Comparison of ENCODE assay signal across 8 cellular contexts in the genomic region with DNA sequence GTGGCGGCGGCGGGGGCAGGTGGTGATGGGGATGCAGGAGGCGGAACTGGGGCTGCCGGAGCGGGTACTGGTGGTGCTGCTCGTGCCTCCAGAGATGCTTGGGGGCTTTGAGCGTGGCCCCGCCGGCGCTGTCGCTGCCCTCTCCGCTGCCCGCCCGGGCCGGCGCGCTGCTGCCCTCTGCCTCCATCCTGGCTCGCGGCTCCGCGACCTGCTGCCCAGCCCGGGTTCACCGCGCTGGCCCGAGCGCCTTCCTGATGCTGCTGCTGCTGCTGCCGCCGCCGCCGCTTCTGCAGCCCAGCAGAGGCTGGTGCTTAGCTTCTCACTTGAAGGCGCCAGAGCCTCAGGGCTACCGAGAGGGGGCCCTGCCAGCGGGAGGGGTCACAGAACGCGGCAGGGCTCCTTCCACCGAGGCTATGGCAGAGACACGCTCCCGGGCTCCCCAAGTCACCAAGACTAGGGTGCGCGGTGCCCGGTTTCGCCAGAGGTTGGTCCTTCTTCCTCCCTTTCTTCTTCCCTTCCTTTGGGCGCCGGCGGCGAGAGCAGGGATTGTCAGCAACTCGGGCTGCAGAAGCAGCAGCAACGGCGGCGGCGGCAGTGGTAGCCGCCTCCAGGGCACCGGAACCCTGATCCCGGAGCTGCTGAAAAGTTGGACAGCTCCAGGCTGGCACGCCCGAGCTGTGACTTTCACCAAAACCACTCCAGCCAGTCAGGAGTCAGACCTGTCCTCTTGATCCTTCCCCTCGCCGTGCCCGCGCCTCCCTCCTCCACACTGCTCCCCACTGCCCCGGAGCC. TPM values are rescaled to one million over a fixed set of nuclear protein-coding genes. Genes with fewer than 3 reads are reported as not detected.
DNase-seq lines count a peak whose midpoint lies in the region; ATAC-seq and TF ChIP-seq lines count a peak whose summit lies in the region.

TSS of gene PDE4D (minus strand) at position 291 of the 792 bp plus-strand sequence.

- H3K4me1 Mint-ChIP-seq in activated naive CD8-positive, alpha-beta T cell treated with anti-CD3 and anti-CD28 coated beads for 36 hours, result peaks cover 4% of the 10 kb centered on the region
- H3K4me1 Mint-ChIP-seq in osteocyte (ENCODE audit: unreplicated experiment), result peaks cover 9% of the 10 kb centered on the region

- H3K27me3 Mint-ChIP-seq in activated naive CD8-positive, alpha-beta T cell treated with anti-CD3 and anti-CD28 coated beads for 36 hours, result peaks cover 62% of the 10 kb centered on the region
- peaks cover 64% of the 10 kb centered on the region for H3K27me3 Mint-ChIP-seq in osteocyte (ENCODE audit: unreplicated experiment)

- no peaks in the 10 kb centered on the region for H3K36me3 Mint-ChIP-seq in activated naive CD8-positive, alpha-beta T cell treated with anti-CD3 and anti-CD28 coated beads for 36 hours
- no peaks in the 10 kb centered on the region for H3K36me3 Mint-ChIP-seq in osteocyte (ENCODE audit: unreplicated experiment)

- peak; percentile 77 for DNase-seq in Daoy (ENCODE audit: low read depth)
- DNase-seq in HuH-7 (ENCODE audit: low spot score), result peak; percentile 23
- peak; percentile 3 for DNase-seq in activated naive CD8-positive, alpha-beta T cell treated with anti-CD3 and anti-CD28 coated beads for 36 hours
- peak; percentile 70 for DNase-seq in Right ventricle myocardium superior
- peak; percentile 92 for DNase-seq in osteocyte (ENCODE audit: extremely low spot score, unreplicated experiment)
- no peak for DNase-seq in SW 1271 (lab: John Stamatoyannopoulos, UW)
- DNase-seq in inferior parietal cortex (ENCODE audit: extremely low spot score), result no peak

- no peak within 1 kb of the TSS for H3K27ac Mint-ChIP-seq in activated naive CD8-positive, alpha-beta T cell treated with anti-CD3 and anti-CD28 coated beads for 36 hours
- peak within 1 kb of the TSS; percentile 27 for H3K27ac Mint-ChIP-seq in osteocyte (ENCODE audit: unreplicated experiment)

- TF ChIP-seq CTCF in osteocyte (IDR thresholded peaks at IDR 0.05), result no peak

- peak; percentile 68 for ATAC-seq in Right ventricle myocardium superior (ENCODE audit: poor library complexity)
- no peak for ATAC-seq in HG03378 (IDR thresholded peaks at IDR 0.05; ENCODE audit: unreplicated experiment)

- intact Hi-C loops in Right ventricle myocardium superior (cut with DNase I), result no loop called here

- H3K9me3 Mint-ChIP-seq in activated naive CD8-positive, alpha-beta T cell treated with anti-CD3 and anti-CD28 coated beads for 36 hours, result no peaks in the 10 kb centered on the region
- H3K9me3 Mint-ChIP-seq in osteocyte (ENCODE audit: unreplicated experiment), result no peaks in the 10 kb centered on the region

- H3K4me3 Mint-ChIP-seq in activated naive CD8-positive, alpha-beta T cell treated with anti-CD3 and anti-CD28 coated beads for 36 hours, result no peak within 1 kb of the TSS
- H3K4me3 Mint-ChIP-seq in osteocyte (ENCODE audit: unreplicated experiment), result peak within 1 kb of the TSS; percentile 73

RNA-seq across cellular contexts. Expression of gene PDE4D, which starts in this region (rescaled TPM):
- 23.1 and 29.6 TPM in 2 replicates for total RNA-seq in Daoy (2014; rRNA removed; shearing (Covaris generic))
- total RNA-seq in activated naive CD8-positive, alpha-beta T cell treated with anti-CD3 and anti-CD28 coated beads for 36 hours, result 10 to 100 TPM; 40.7 TPM
- total RNA-seq in Right ventricle myocardium superior (30.2 TPM), osteocyte (23.1 and 24.2 TPM in 2 replicates)

Comparison
In these comparisons a context has a peak if more than half of its experiments do, and no peak if none do; other contexts are left out.
1. DNase-seq: peak in Daoy (single experiment), HuH-7 (single experiment), activated naive CD8-positive, alpha-beta T cell treated with anti-CD3 and anti-CD28 coated beads for 36 hours (single experiment), Right ventricle myocardium superior (single experiment) and osteocyte (single experiment); none in SW 1271 (0 of 2) and inferior parietal cortex (single experiment).